In genomic region chr12:57110189-57111045, GRCh38 we compare ENCODE assay signal across 8 cellular contexts. TPM values are rescaled to one million over a fixed set of nuclear protein-coding genes. Genes with fewer than 3 reads are reported as not detected.
DNase-seq lines count a peak whose midpoint lies in the region; ATAC-seq, FAIRE-seq and TF ChIP-seq lines count a peak whose summit lies in the region.

No MANE protein-coding gene starts in this region.

- no peak for TF ChIP-seq CTCF in activated CD8-positive, alpha-beta T cell treated with anti-CD3 and anti-CD28 coated beads for 36 hours (IDR thresholded peaks at IDR 0.05)
- TF ChIP-seq CTCF in endothelial cell of umbilical vein (IDR thresholded peaks at IDR 0.05; ENCODE audit: extremely low read depth in 1 of 2, insufficient read depth in 1 of 2, low read depth in 1 of 2, low read length in 2 of 2) = no peak

- DNase-seq in DMS153 treated with DMSO at 0.1 percent for 48 hours (lab: John Stamatoyannopoulos, UW; ENCODE audit: unreplicated experiment) (peak; percentile 20), NAMALWA (ENCODE audit: low spot score) (peak; percentile 84), endothelial cell of umbilical vein (ENCODE audit: low read depth, low spot score) (peak; percentile 59), NCI-H128 (lab: John Stamatoyannopoulos, UW; ENCODE audit: unreplicated experiment) (no peak)
- DNase-seq in activated CD8-positive, alpha-beta T cell treated with anti-CD3 and anti-CD28 coated beads for 36 hours = peak; percentile 90

- peak overlapping the region; percentile 79 for H3K27ac ChIP-seq in endothelial cell of umbilical vein (ENCODE audit: insufficient read depth, low read depth, low read length)
- peak overlapping the region; percentile 100 for H3K27ac ChIP-seq in muscle layer of duodenum (ENCODE audit: low read length)

- peaks cover 0 to 17% of the 10 kb centered on the region in 2 experiments for H3K36me3 ChIP-seq in endothelial cell of umbilical vein (ENCODE audit: control insufficient read depth in 2 of 2, extremely low read depth in 1 of 2, insufficient read depth in 2 of 2, low read length in 2 of 2)
- H3K36me3 ChIP-seq in muscle layer of duodenum (ENCODE audit: control insufficient read depth in 1 of 2, insufficient read depth in 2 of 2, low read length in 2 of 2) = peaks cover 24 to 29% of the 10 kb centered on the region in 2 donors

- POLR2A ChIA-PET in activated CD8-positive, alpha-beta T cell treated with anti-CD3 and anti-CD28 coated beads for 36 hours (lab: Charles Lee) = interaction anchor here (1.0 to 17.5 kb wide), 23 partner anchors 14 to 481 kb away, joined by 3 to 417 read pairs (median 6); partner anchors contain the start of genes LRP1, MYO1A, NAB2 and NACA
- POLR2A ChIA-PET in endothelial cell of umbilical vein (lab: Charles Lee) = interaction anchor here (1.5 to 1.9 kb wide), 2 partner anchors 12 to 22 kb away, joined by 6 to 9 read pairs; partner anchors contain the start of gene NAB2

- CTCF ChIA-PET in activated CD8-positive, alpha-beta T cell treated with anti-CD3 and anti-CD28 coated beads for 36 hours (lab: Charles Lee) = interaction anchor here (0.9 to 9.8 kb wide), 20 partner anchors 13 to 358 kb away, joined by 3 to 167 read pairs (median 14); partner anchors contain the start of genes LRP1, NAB2, NEMP1 and PRIM1
- CTCF ChIA-PET in endothelial cell of umbilical vein (lab: Charles Lee) = interaction anchor here (1.3 to 3.5 kb wide), 10 partner anchors 12 to 474 kb away, joined by 4 to 449 read pairs (median 40); partner anchors contain the start of genes LRP1, NAB2, NEMP1 and ZBTB39

- no peaks in the 10 kb centered on the region for H3K9me3 Mint-ChIP-seq in activated CD8-positive, alpha-beta T cell treated with anti-CD3 and anti-CD28 coated beads for 36 hours
- H3K9me3 Mint-ChIP-seq in stimulated activated naive CD8-positive, alpha-beta T cell treated with anti-CD3 and anti-CD28 coated beads, Interleukin-15, Interleukin-2, amounts not matched to agents 100 ng/mL and 50 ng/mL, for 24 hours = no peaks in the 10 kb centered on the region

- peak overlapping the region; percentile 98 for H3K4me3 Mint-ChIP-seq in activated CD8-positive, alpha-beta T cell treated with anti-CD3 and anti-CD28 coated beads for 36 hours
- H3K4me3 Mint-ChIP-seq in stimulated activated naive CD8-positive, alpha-beta T cell treated with anti-CD3 and anti-CD28 coated beads, Interleukin-15, Interleukin-2, amounts not matched to agents 100 ng/mL and 50 ng/mL, for 24 hours = peak overlapping the region; percentile 89

- H3K79me2 ChIP-seq in endothelial cell of umbilical vein (ENCODE audit: control insufficient read depth, insufficient read depth, low read length) = peaks cover 13% of the 10 kb centered on the region

- H4K20me1 ChIP-seq in endothelial cell of umbilical vein (replicated peaks; ENCODE audit: control insufficient read depth, extremely low read depth, insufficient read depth, low read length) = no peaks in the 10 kb centered on the region

- H3K27me3 Mint-ChIP-seq in activated CD8-positive, alpha-beta T cell treated with anti-CD3 and anti-CD28 coated beads for 36 hours = no peaks in the 10 kb centered on the region
- no peaks in the 10 kb centered on the region for H3K27me3 Mint-ChIP-seq in stimulated activated naive CD8-positive, alpha-beta T cell treated with anti-CD3 and anti-CD28 coated beads, Interleukin-15, Interleukin-2, amounts not matched to agents 100 ng/mL and 50 ng/mL, for 24 hours

- no peaks in the 10 kb centered on the region for H3K9me1 ChIP-seq in endothelial cell of umbilical vein (replicated peaks; ENCODE audit: control insufficient read depth, extremely low read depth, insufficient read depth, low read length)

- ATAC-seq in GM21717 (IDR thresholded peaks at IDR 0.05; ENCODE audit: unreplicated experiment) = peak; percentile 43
- peak; percentile 50 for ATAC-seq in activated CD8-positive, alpha-beta T cell treated with anti-CD3 and anti-CD28 coated beads for 36 hours

- peak; percentile 90 for FAIRE-seq in endothelial cell of umbilical vein (lab: Jason Lieb, UNC)

- intact Hi-C loops in activated CD8-positive, alpha-beta T cell treated with anti-CD3 and anti-CD28 coated beads for 36 hours (cut with micrococcal nuclease) = loop anchor here (2.0 to 5.0 kb wide), 3 partner anchors 22 to 103 kb away; partner anchors contain the start of genes NAB2 and ZBTB39
- intact Hi-C loops in endothelial cell of umbilical vein (cut with micrococcal nuclease) = loop anchor here (5.0 kb wide), 2 partner anchors 132 to 473 kb away; no protein-coding TSS in a partner anchor

- H3K27ac Mint-ChIP-seq in activated CD8-positive, alpha-beta T cell treated with anti-CD3 and anti-CD28 coated beads for 36 hours = peak overlapping the region; percentile 99
- peak overlapping the region; percentile 99 for H3K27ac Mint-ChIP-seq in stimulated activated naive CD8-positive, alpha-beta T cell treated with anti-CD3 and anti-CD28 coated beads, Interleukin-15, Interleukin-2, amounts not matched to agents 100 ng/mL and 50 ng/mL, for 24 hours

- H3K36me3 Mint-ChIP-seq in activated CD8-positive, alpha-beta T cell treated with anti-CD3 and anti-CD28 coated beads for 36 hours (ENCODE audit: low read depth) = peaks cover 52% of the 10 kb centered on the region
- H3K36me3 Mint-ChIP-seq in stimulated activated naive CD8-positive, alpha-beta T cell treated with anti-CD3 and anti-CD28 coated beads, Interleukin-15, Interleukin-2, amounts not matched to agents 100 ng/mL and 50 ng/mL, for 24 hours (ENCODE audit: low read depth) = peaks cover 36% of the 10 kb centered on the region

- TF ChIP-seq POLR2A in endothelial cell of umbilical vein (IDR thresholded peaks at IDR 0.05; ENCODE audit: low read depth, low read length) = no peak

- H2AFZ ChIP-seq in endothelial cell of umbilical vein (ENCODE audit: low read depth, low read length) = peak overlapping the region; percentile 36

- peak overlapping the region; percentile 31 to 72 (median 65) for H3K4me3 ChIP-seq in endothelial cell of umbilical vein (replicated peaks in 1 of 3; ENCODE audit: insufficient read depth in 1 of 3, low read depth in 1 of 3, low read length in 3 of 3)
- H3K4me3 ChIP-seq in muscle layer of duodenum (ENCODE audit: low read depth in 1 of 2, low read length in 2 of 2) = peak overlapping the region; percentile 93 to 95

- no peaks in the 10 kb centered on the region for H3K9me3 ChIP-seq in endothelial cell of umbilical vein (replicated peaks; ENCODE audit: control insufficient read depth, insufficient read depth, low read length)
- no peaks in the 10 kb centered on the region for H3K9me3 ChIP-seq in muscle layer of duodenum (ENCODE audit: control insufficient read depth in 1 of 2, low read length in 2 of 2)

- TSS peak; percentile 29 for BruUV-seq in endothelial cell of umbilical vein (replicated peaks; lab: Mats Ljungman, UMichigan)

- H3K4me1 ChIP-seq in endothelial cell of umbilical vein (ENCODE audit: control insufficient read depth, extremely low read depth, insufficient read depth, low read length) (peaks cover 14% of the 10 kb centered on the region), muscle layer of duodenum (ENCODE audit: control insufficient read depth in 1 of 2, insufficient read depth in 2 of 2, low read length in 2 of 2) (peaks cover 20 to 48% of the 10 kb centered on the region in 2 donors)

- dilution Hi-C loops in endothelial cell of umbilical vein (cut with MboI; ENCODE audit: extremely low pct_ligation_motif_present, low sequenced_read_pairs) = no loop called here

- H3K9ac ChIP-seq in endothelial cell of umbilical vein (replicated peaks; ENCODE audit: extremely low read depth, insufficient read depth, low read length) = peak overlapping the region; percentile 64

- H3K4me1 Mint-ChIP-seq in activated CD8-positive, alpha-beta T cell treated with anti-CD3 and anti-CD28 coated beads for 36 hours (ENCODE audit: low read depth) = peaks cover 54% of the 10 kb centered on the region
- peaks cover 61% of the 10 kb centered on the region for H3K4me1 Mint-ChIP-seq in stimulated activated naive CD8-positive, alpha-beta T cell treated with anti-CD3 and anti-CD28 coated beads, Interleukin-15, Interleukin-2, amounts not matched to agents 100 ng/mL and 50 ng/mL, for 24 hours (ENCODE audit: low read depth)

- H3K27me3 ChIP-seq in endothelial cell of umbilical vein (ENCODE audit: control insufficient read depth in 2 of 2, insufficient read depth in 2 of 2, low read length in 2 of 2) (no peaks in the 10 kb centered on the region), muscle layer of duodenum (ENCODE audit: low read depth, low read length) (no peaks in the 10 kb centered on the region)

- peak overlapping the region; percentile 78 for H3K4me2 ChIP-seq in endothelial cell of umbilical vein (ENCODE audit: insufficient read depth, low read length)

RNA-seq across cellular contexts. Expression of gene STAT6, which starts 0.7 kb away (rescaled TPM):
- 100 to 1,000 TPM; 207 to 209 TPM for total RNA-seq in activated CD8-positive, alpha-beta T cell treated with anti-CD3 and anti-CD28 coated beads for 36 hours
- 101 and 136 TPM in 2 replicates for total RNA-seq in endothelial cell of umbilical vein
- polyA plus RNA-seq in endothelial cell of umbilical vein = 147 and 164 TPM in 2 replicates
- 90.9 and 106 TPM in 2 replicates for polyA plus RNA-seq in endothelial cell of umbilical vein (2011; cell fraction: cytosol; rRNA removed)
- 343 and 418 TPM in 2 replicates for polyA plus RNA-seq in endothelial cell of umbilical vein (2011; cell fraction: nucleus; rRNA removed)
- polyA plus RNA-seq in endothelial cell of umbilical vein (2012) = 112 and 122 TPM in 2 replicates
- 126 and 150 TPM in 2 replicates for polyA minus RNA-seq in endothelial cell of umbilical vein
- 47.6 TPM for polyA minus RNA-seq in endothelial cell of umbilical vein (2011; cell fraction: cytosol; rRNA and poly(A)+ RNA removed)
- polyA minus RNA-seq in endothelial cell of umbilical vein (2011; cell fraction: nucleus; rRNA and poly(A)+ RNA removed) = 64.2 and 65.2 TPM in 2 replicates

RNA-seq across cellular contexts. Expression of gene LRP1, which starts 17.9 kb away (rescaled TPM):
- 1 to 10 TPM; 1.5 to 1.9 TPM for total RNA-seq in activated CD8-positive, alpha-beta T cell treated with anti-CD3 and anti-CD28 coated beads for 36 hours
- total RNA-seq in endothelial cell of umbilical vein = 3.8 and 4.6 TPM in 2 replicates
- 1.5 and 1.6 TPM in 2 replicates for polyA plus RNA-seq in endothelial cell of umbilical vein
- 1.5 and 2.4 TPM in 2 replicates for polyA plus RNA-seq in endothelial cell of umbilical vein (2011; cell fraction: cytosol; rRNA removed)
- 2.3 and 3.1 TPM in 2 replicates for polyA plus RNA-seq in endothelial cell of umbilical vein (2011; cell fraction: nucleus; rRNA removed)
- polyA plus RNA-seq in endothelial cell of umbilical vein (2012) = 2.7 and 9.0 TPM in 2 replicates
- polyA minus RNA-seq in endothelial cell of umbilical vein = 7.8 and 9.3 TPM in 2 replicates
- 3.2 TPM for polyA minus RNA-seq in endothelial cell of umbilical vein (2011; cell fraction: cytosol; rRNA and poly(A)+ RNA removed)
- 4.3 and 5.0 TPM in 2 replicates for polyA minus RNA-seq in endothelial cell of umbilical vein (2011; cell fraction: nucleus; rRNA and poly(A)+ RNA removed)

RNA-seq across cellular contexts. Expression of gene NAB2, which starts 21.5 kb away (rescaled TPM):
- total RNA-seq in activated CD8-positive, alpha-beta T cell treated with anti-CD3 and anti-CD28 coated beads for 36 hours = 10 to 100 TPM; 69.3 to 70.8 TPM
- 13.4 and 15.9 TPM in 2 replicates for total RNA-seq in endothelial cell of umbilical vein
- polyA plus RNA-seq in endothelial cell of umbilical vein = 14.6 and 19.5 TPM in 2 replicates
- polyA plus RNA-seq in endothelial cell of umbilical vein (2011; cell fraction: cytosol; rRNA removed) = 9.2 and 11.3 TPM in 2 replicates
- polyA plus RNA-seq in endothelial cell of umbilical vein (2011; cell fraction: nucleus; rRNA removed) = 11.9 and 14.2 TPM in 2 replicates
- polyA plus RNA-seq in endothelial cell of umbilical vein (2012) = 6.5 and 11.1 TPM in 2 replicates
- polyA minus RNA-seq in endothelial cell of umbilical vein = 20.5 and 21.2 TPM in 2 replicates
- polyA minus RNA-seq in endothelial cell of umbilical vein (2011; cell fraction: cytosol; rRNA and poly(A)+ RNA removed) = 10.1 TPM
- polyA minus RNA-seq in endothelial cell of umbilical vein (2011; cell fraction: nucleus; rRNA and poly(A)+ RNA removed) = 4.5 and 6.8 TPM in 2 replicates

RNA-seq across cellular contexts. Expression of gene NEMP1, which starts 31.8 kb away (rescaled TPM):
- 10 to 100 TPM; 76.1 to 80.6 TPM for total RNA-seq in activated CD8-positive, alpha-beta T cell treated with anti-CD3 and anti-CD28 coated beads for 36 hours
- 21.5 and 27.7 TPM in 2 replicates for total RNA-seq in endothelial cell of umbilical vein
- polyA plus RNA-seq in endothelial cell of umbilical vein = 9.0 and 10.8 TPM in 2 replicates
- polyA plus RNA-seq in endothelial cell of umbilical vein (2011; cell fraction: cytosol; rRNA removed) = 6.7 TPM in 2 replicates
- 32.5 and 40.5 TPM in 2 replicates for polyA plus RNA-seq in endothelial cell of umbilical vein (2011; cell fraction: nucleus; rRNA removed)
- polyA plus RNA-seq in endothelial cell of umbilical vein (2012) = 7.4 and 11.7 TPM in 2 replicates
- polyA minus RNA-seq in endothelial cell of umbilical vein = 19.8 and 21.7 TPM in 2 replicates
- polyA minus RNA-seq in endothelial cell of umbilical vein (2011; cell fraction: cytosol; rRNA and poly(A)+ RNA removed) = 18.2 TPM
- polyA minus RNA-seq in endothelial cell of umbilical vein (2011; cell fraction: nucleus; rRNA and poly(A)+ RNA removed) = 9.5 and 17.7 TPM in 2 replicates

RNA-seq across cellular contexts. Expression of gene LRP1-AS, which starts 37.0 kb away (rescaled TPM):
- not detected for total RNA-seq in activated CD8-positive, alpha-beta T cell treated with anti-CD3 and anti-CD28 coated beads for 36 hours
- total RNA-seq in endothelial cell of umbilical vein = not detected in 2 replicates
- not detected in 2 replicates for polyA plus RNA-seq in endothelial cell of umbilical vein
- not detected in 2 replicates for polyA plus RNA-seq in endothelial cell of umbilical vein (2011; cell fraction: cytosol; rRNA removed)
- not detected in 2 replicates for polyA plus RNA-seq in endothelial cell of umbilical vein (2011; cell fraction: nucleus; rRNA removed)
- not detected in 2 replicates for polyA plus RNA-seq in endothelial cell of umbilical vein (2012)
- polyA minus RNA-seq in endothelial cell of umbilical vein = not detected in 2 replicates
- not detected for polyA minus RNA-seq in endothelial cell of umbilical vein (2011; cell fraction: cytosol; rRNA and poly(A)+ RNA removed)
- not detected in 2 replicates for polyA minus RNA-seq in endothelial cell of umbilical vein (2011; cell fraction: nucleus; rRNA and poly(A)+ RNA removed)
